Comparison of ENCODE assay signal across 1 cellular context in the genomic region with DNA sequence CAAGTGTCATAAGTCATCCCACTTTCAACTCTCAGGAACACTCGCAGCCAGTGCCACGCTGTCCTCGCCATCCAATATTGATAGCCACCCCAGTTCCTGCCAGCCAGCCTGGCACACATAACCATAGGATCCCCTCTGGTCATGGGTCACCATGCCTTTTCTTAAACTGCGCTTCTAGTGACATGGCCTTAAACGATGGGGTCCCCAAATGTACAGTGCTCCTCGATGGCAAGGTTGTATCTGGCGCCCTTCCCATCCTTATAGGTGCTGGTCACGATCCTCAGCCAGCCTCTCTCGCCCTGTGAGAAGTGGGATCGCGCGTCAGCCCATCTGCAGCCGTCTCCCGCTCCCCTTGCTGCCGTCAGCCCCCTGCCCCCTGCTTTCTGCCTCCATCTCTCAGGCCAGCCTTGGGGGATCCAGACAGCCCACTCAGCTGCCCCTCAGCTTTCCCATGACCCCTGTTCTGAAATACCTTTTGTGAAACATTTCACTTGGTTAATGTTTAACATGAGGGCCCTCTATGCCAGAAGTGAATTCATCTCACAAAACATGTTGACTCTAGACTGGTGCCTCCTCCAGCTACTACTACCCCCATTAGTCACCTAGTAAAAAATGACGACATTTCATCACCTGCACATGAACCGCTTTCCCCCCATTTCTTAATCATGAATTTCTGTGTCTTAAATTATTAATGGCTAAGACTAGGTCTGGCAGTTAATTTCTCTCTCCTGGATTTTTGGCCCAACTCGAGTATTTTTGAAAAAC.
A peak's percentile ranks its signal among the peaks of the same experiment; 100 is the strongest.
TF ChIP-seq lines count a peak whose summit lies in the region.

No MANE protein-coding gene starts in this region.

TF ChIP-seq in HepG2, 621 proteins besides CTCF, POLR2A, EP300 and RAD21 (continued from another document):
- TF ChIP-seq SNAPC4 (CRISPR knock-in tag; IDR thresholded peaks at IDR 0.05), result no peak
- TF ChIP-seq NRL (CRISPR knock-in tag; IDR thresholded peaks at IDR 0.05; ENCODE audit: borderline replicate concordance), result 0 out of 2 replicates have a peak, but pooled peaks have one; percentile 48
- TF ChIP-seq ZFP1 (CRISPR knock-in tag; IDR thresholded peaks at IDR 0.05), result 0 out of 2 replicates have a peak, but pooled peaks have one; percentile 29
- TF ChIP-seq CEBPB (IDR thresholded peaks at IDR 0.05; ENCODE audit: borderline replicate concordance, low read depth, low read length), result peak; percentile 62; the same call in 1 of the 2 replicates
- TF ChIP-seq KAT8 (CRISPR knock-in tag; IDR thresholded peaks at IDR 0.05), result peak; percentile 38; the same call in 1 of the 2 replicates
- TF ChIP-seq CC2D1A (CRISPR knock-in tag; IDR thresholded peaks at IDR 0.05), result no peak
- TF ChIP-seq, protein P1, sequence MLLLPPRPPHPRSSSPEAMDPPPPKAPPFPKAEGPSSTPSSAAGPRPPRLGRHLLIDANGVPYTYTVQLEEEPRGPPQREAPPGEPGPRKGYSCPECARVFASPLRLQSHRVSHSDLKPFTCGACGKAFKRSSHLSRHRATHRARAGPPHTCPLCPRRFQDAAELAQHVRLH (CRISPR knock-in tag; IDR thresholded peaks at IDR 0.05; ENCODE audit: borderline replicate concordance, low read depth), result 0 out of 2 replicates have a peak, but pooled peaks have one; percentile 12
- TF ChIP-seq PTBP1 (IDR thresholded peaks at IDR 0.05; ENCODE audit: low read depth, low read length, poor library complexity, severe bottlenecking), result no peak
- TF ChIP-seq BORCS8-MEF2B (CRISPR knock-in tag; IDR thresholded peaks at IDR 0.05), result 0 out of 2 replicates have a peak, but pooled peaks have one; percentile 50
- no peak; the same call in 1 of the 2 replicates for TF ChIP-seq ZFY (CRISPR knock-in tag; IDR thresholded peaks at IDR 0.05)
TF ChIP-seq in HepG2: peak in this region for 165.
